Comparison of ENCODE assay signal across 16 cellular contexts in genomic region chr2:45067859-45068642, GRCh38. TPM values are rescaled to one million over a fixed set of nuclear protein-coding genes. Genes with fewer than 3 reads are reported as not detected.
A peak's percentile ranks its signal among the peaks of the same experiment; 100 is the strongest.
DNase-seq lines count a peak whose midpoint lies in the region; ATAC-seq, FAIRE-seq and TF ChIP-seq lines count a peak whose summit lies in the region.
"Had no signal": no experiment of that assay in that cellular context is flagged by ENCODE, and none has a peak within 500 bp of the region (broad histone marks: within the 10 kb centered on the region; RNA-seq: fewer than 3 reads in every experiment).

No MANE protein-coding gene starts in this region.

- H3K4me1 ChIP-seq in right lobe of liver = no peaks in the 10 kb centered on the region
- H3K4me1 ChIP-seq: heart right ventricle, vagina had no signal

- H3K27ac ChIP-seq in right lobe of liver = no peak overlapping the region
- H3K27ac ChIP-seq: heart right ventricle, SJSA1, vagina had no signal

- TF ChIP-seq POLR2A in right lobe of liver (IDR thresholded peaks at IDR 0.05) = no peak

- H3K4me3 ChIP-seq in AG10803 (ENCODE audit: low read length) = no peak overlapping the region
- H3K4me3 ChIP-seq in right lobe of liver = no peak overlapping the region
- H3K4me3 ChIP-seq: heart right ventricle, SJSA1, smooth muscle cell, vagina had no signal

- no peaks in the 10 kb centered on the region for H3K27me3 ChIP-seq in right lobe of liver
- H3K27me3 ChIP-seq: SJSA1, vagina had no signal

- H3K36me3 ChIP-seq in right lobe of liver = no peaks in the 10 kb centered on the region
- H3K36me3 ChIP-seq: heart right ventricle, SJSA1, vagina had no signal

- no peak overlapping the region for H3K4me3 Mint-ChIP-seq in type B pancreatic cell
- H3K4me3 Mint-ChIP-seq: CD4-positive, alpha-beta T cell had no signal

- no peak overlapping the region for H3K27ac Mint-ChIP-seq in type B pancreatic cell
- H3K27ac Mint-ChIP-seq: CD4-positive, alpha-beta T cell had no signal

- H3K27me3 Mint-ChIP-seq in type B pancreatic cell = peaks cover 24% of the 10 kb centered on the region

- H3K36me3 Mint-ChIP-seq in type B pancreatic cell = no peaks in the 10 kb centered on the region

- TF ChIP-seq CTCF in AG10803 (conservative IDR thresholded peaks at IDR 0.05; ENCODE audit: low read length) (peak; percentile 24), right lobe of liver (IDR thresholded peaks at IDR 0.05) (no peak), type B pancreatic cell (conservative IDR thresholded peaks at IDR 0.05) (no peak)

- intact Hi-C loops in right lobe of liver (cut with DNase I) = no loop called here

- 64% methylated on average over 7 of the region's 7 CpGs for WGBS in right lobe of liver (ENCODE audit: insufficient coverage, low coverage, low lambda C conversion rate, missing lambda C conversion rate)

- ATAC-seq in right lobe of liver = peak in 3 of 4 donors; percentile 36 to 60 (median 42)
- ATAC-seq in GM21723 (IDR thresholded peaks at IDR 0.05; ENCODE audit: unreplicated experiment) = no peak

- peaks cover 41% of the 10 kb centered on the region for H3K4me1 Mint-ChIP-seq in type B pancreatic cell (ENCODE audit: unreplicated experiment)

- H3K9me3 Mint-ChIP-seq in type B pancreatic cell = no peaks in the 10 kb centered on the region
- H3K9me3 Mint-ChIP-seq: CD4-positive, alpha-beta T cell had no signal

- DNase-seq in AG10803 (ENCODE audit: low read depth) (peak; percentile 29), HTR-8/SVneo (ENCODE audit: insufficient read length, low spot score) (peak; percentile 50), ecto neural progenitor cell (ENCODE audit: low spot score) (peak; percentile 58), right lobe of liver (no peak), GM19239 (ENCODE audit: insufficient read length, low spot score) (no peak), type B pancreatic cell (ENCODE audit: extremely low spot score, unreplicated experiment) (no peak)
- no peak for DNase-seq in activated CD4-positive, alpha-beta T cell treated with anti-CD3 and anti-CD28 coated beads, Interleukin-2, amount 50 U/mL, for 48 hours
- DNase-seq: activated naive CD4-positive, alpha-beta T cell; CD4-positive, alpha-beta T cell; cortex of kidney; heart right ventricle; NCI-H526 had no signal

- H3K9me3 ChIP-seq in right lobe of liver = no peaks in the 10 kb centered on the region
- H3K9me3 ChIP-seq: heart right ventricle, SJSA1, vagina had no signal

- FAIRE-seq in HTR-8/SVneo (lab: Jason Lieb, UNC) (no peak), GM19239 (lab: Jason Lieb, UNC) (no peak)

RNA-seq across cellular contexts. Expression of gene SIX2, which starts 58.8 kb away (rescaled TPM):
- total RNA-seq in right lobe of liver (not detected), type B pancreatic cell (ENCODE audit: low replicate concordance) (1.9 and 13.8 TPM in 2 replicates)
- total RNA-seq: CD4-positive, alpha-beta T cell had no signal

Comparison
In these comparisons a context has a peak if more than half of its experiments do, and no peak if none do; other contexts are left out.
1. DNase-seq: peak in AG10803 (single experiment), HTR-8/SVneo (single experiment) and ecto neural progenitor cell (single experiment); none in right lobe of liver (0 of 3), activated CD4-positive, alpha-beta T cell treated with anti-CD3 and anti-CD28 coated beads, Interleukin-2, amount 50 U/mL, for 48 hours (0 of 2), GM19239 (single experiment) and type B pancreatic cell (single experiment).